ENCODE assay signal across 11 cellular contexts in genomic region chr5:132646867-132647266, GRCh38. TPM values are rescaled to one million over a fixed set of nuclear protein-coding genes. Genes with fewer than 3 reads are reported as not detected.
"Had no signal": no experiment of that assay in that cellular context is flagged by ENCODE, and none has a peak within 500 bp of the region (broad histone marks: within the 10 kb centered on the region; RNA-seq: fewer than 3 reads in every experiment).

No MANE protein-coding gene starts in this region.

- DNase-seq: H9, HFFc6, IMR-90, KG1 had no signal

- H3K27ac ChIP-seq: HL-60 had no signal

- H3K27ac Mint-ChIP-seq: GM23338, H9, HFFc6 had no signal

- H2AFZ ChIP-seq: GM23338 had no signal

- H3K4me3 Mint-ChIP-seq: GM23338, H9, HFFc6 had no signal

- H3K4me2 ChIP-seq: GM23338 had no signal

- H3K9me3 Mint-ChIP-seq: HFFc6 had no signal

- H3K4me3 ChIP-seq: GM23338, K562 had no signal

- FAIRE-seq: H1, H54, K562 had no signal

- ATAC-seq: GM23338, HCT116, K562 had no signal

RNA-seq across cellular contexts. Expression of gene IL13, which starts 11.1 kb away (rescaled TPM):
- total RNA-seq: GM23338, H1, H9, HFFc6, HT1080, IMR-90, K562 had no signal
- polyA plus RNA-seq: GM23338, H1, IMR-90, K562 had no signal

RNA-seq across cellular contexts. Expression of gene IL4, which starts 26.9 kb away (rescaled TPM):
- total RNA-seq: GM23338, H1, H9, HFFc6, HT1080, IMR-90, K562 had no signal
- polyA plus RNA-seq: GM23338, H1, IMR-90 had no signal
